ENCODE assay signal across 22 cellular contexts in the genomic region with DNA sequence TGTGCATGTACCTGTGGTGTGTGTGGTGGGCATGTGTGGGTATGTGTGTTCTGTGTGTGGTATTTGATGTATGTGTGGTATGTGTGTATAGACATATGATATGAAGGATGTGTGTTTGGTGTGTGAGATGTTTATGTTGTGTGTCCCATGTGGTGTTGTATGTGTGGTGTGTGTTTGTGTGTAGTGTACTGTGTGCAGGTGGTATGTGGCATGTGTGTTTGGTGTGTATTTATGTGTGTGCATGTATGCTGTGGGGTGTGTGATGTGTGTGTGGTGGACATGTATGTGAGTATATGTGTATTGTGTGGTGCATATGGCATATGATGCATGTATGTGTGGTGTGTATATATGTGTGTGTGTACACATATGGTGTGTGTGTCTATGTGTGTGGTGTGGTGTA.
DNase-seq lines count a peak whose midpoint lies in the region; ATAC-seq, FAIRE-seq and TF ChIP-seq lines count a peak whose summit lies in the region.
"Had no signal": no experiment of that assay in that cellular context is flagged by ENCODE, and none has a peak within 500 bp of the region (broad histone marks: within the 10 kb centered on the region; RNA-seq: fewer than 3 reads in every experiment).

No MANE protein-coding gene starts in this region.

- CTCF ChIA-PET in HepG2 (lab: Yijun Ruan, JAX; ENCODE audit: low intra/inter-chr PET ratio, low total read pairs) = no interaction called here

- ATAC-seq in HepG2 (no peak), right lobe of liver (no peak), HG03378 (IDR thresholded peaks at IDR 0.05; ENCODE audit: unreplicated experiment) (no peak)
- ATAC-seq: CD8-positive, alpha-beta T cell; GM12878 had no signal

- H3K27me3 ChIP-seq in HepG2 (ENCODE audit: control insufficient read depth in 1 of 2, insufficient read depth in 2 of 2, low read length in 2 of 2) (no peaks in the 10 kb centered on the region), right lobe of liver (no peaks in the 10 kb centered on the region), esophagus muscularis mucosa (no peaks in the 10 kb centered on the region), neuronal stem cell (ENCODE audit: control insufficient read depth in 3 of 3, insufficient read depth in 3 of 3, low read depth in 1 of 3, low read length in 3 of 3) (peaks cover 0 to 6% (median 0%) of the 10 kb centered on the region in 3 experiments)
- H3K27me3 ChIP-seq: BLaER1 treated with 17β-estradiol and CSF1 and Interleukin-3, amounts not matched to agents 10 nM and 100 nM had no signal

- no peak overlapping the region for H3K4me3 ChIP-seq in HepG2 (replicated peaks in 1 of 3; ENCODE audit: insufficient read depth in 1 of 3, low read depth in 2 of 3, low read length in 3 of 3)
- H3K4me3 ChIP-seq in right lobe of liver = no peak overlapping the region
- H3K4me3 ChIP-seq in esophagus muscularis mucosa = no peak overlapping the region
- no peak overlapping the region for H3K4me3 ChIP-seq in neuronal stem cell (ENCODE audit: low read length in 2 of 2)
- H3K4me3 ChIP-seq: A549; BLaER1 treated with 17β-estradiol and CSF1 and Interleukin-3, amounts not matched to agents 10 nM and 100 nM; GM12878 had no signal

- H3K9me3 ChIP-seq in HepG2 (ENCODE audit: low read length) (peaks cover 13% of the 10 kb centered on the region), right lobe of liver (no peaks in the 10 kb centered on the region), esophagus muscularis mucosa (no peaks in the 10 kb centered on the region), neuronal stem cell (replicated peaks in 1 of 2; ENCODE audit: control insufficient read depth in 2 of 2, insufficient read depth in 1 of 2, low read depth in 1 of 2, low read length in 2 of 2) (peaks cover 0 to 8% of the 10 kb centered on the region in 2 donors)
- H3K9me3 ChIP-seq: BLaER1 treated with 17β-estradiol and CSF1 and Interleukin-3, amounts not matched to agents 10 nM and 100 nM; Caco-2 had no signal

- no peaks in the 10 kb centered on the region for H3K79me2 ChIP-seq in HepG2 (ENCODE audit: insufficient read depth, low read length)

- H3K27ac ChIP-seq in HepG2 (ENCODE audit: extremely low read length, insufficient read depth, low read length) = no peak overlapping the region
- H3K27ac ChIP-seq in right lobe of liver = no peak overlapping the region
- no peak overlapping the region for H3K27ac ChIP-seq in esophagus muscularis mucosa (replicated peaks in 1 of 4)
- H3K27ac ChIP-seq in neuronal stem cell (replicated peaks; ENCODE audit: low read length) = no peak overlapping the region
- H3K27ac ChIP-seq: 22Rv1; A549; BLaER1 treated with 17β-estradiol and CSF1 and Interleukin-3, amounts not matched to agents 10 nM and 100 nM; C4-2B had no signal

- H3K4ac ChIP-seq in neuronal stem cell (ENCODE audit: low read length) = peak overlapping the region; percentile 10

- peak overlapping the region; percentile 61 for H4K91ac ChIP-seq in neuronal stem cell (ENCODE audit: low read depth, low read length, poor library complexity)

- POLR2A ChIA-PET in HepG2 (lab: Yijun Ruan, JAX) = no interaction called here

- in situ Hi-C loops in HepG2 (cut with HindIII; ENCODE audit: extremely low pct_ligation_motif_present, low pct_unique_long_range_greater_than_20kb) = no loop called here

- H3K23ac ChIP-seq in neuronal stem cell (ENCODE audit: low read depth, low read length, poor library complexity) = no peak overlapping the region

- intact Hi-C loops in HepG2 (cut with micrococcal nuclease; ENCODE audit: unreplicated experiment) = no loop called here
- intact Hi-C loops in right lobe of liver (cut with DNase I) = no loop called here
- intact Hi-C loops in esophagus muscularis mucosa (cut with DNase I) = no loop called here

- no peaks in the 10 kb centered on the region for H3K4me1 ChIP-seq in HepG2 (ENCODE audit: insufficient read depth, low read length)
- H3K4me1 ChIP-seq in right lobe of liver = no peaks in the 10 kb centered on the region
- no peaks in the 10 kb centered on the region for H3K4me1 ChIP-seq in esophagus muscularis mucosa
- H3K4me1 ChIP-seq in neuronal stem cell (ENCODE audit: control insufficient read depth in 2 of 2, insufficient read depth in 1 of 2, low read depth in 1 of 2, low read length in 2 of 2) = no peaks in the 10 kb centered on the region
- H3K4me1 ChIP-seq: A549; BLaER1 treated with 17β-estradiol and CSF1 and Interleukin-3, amounts not matched to agents 10 nM and 100 nM; Caco-2 had no signal

- H3K9ac ChIP-seq in HepG2 (ENCODE audit: insufficient read depth, low read depth, low read length) (no peak overlapping the region), neuronal stem cell (ENCODE audit: low read depth, low read length, poor library complexity) (peak overlapping the region; percentile 7)
- H3K9ac ChIP-seq: BLaER1 treated with 17β-estradiol and CSF1 and Interleukin-3, amounts not matched to agents 10 nM and 100 nM had no signal

- H2BK12ac ChIP-seq in neuronal stem cell (ENCODE audit: low read length) = no peak overlapping the region

- no peak for TF ChIP-seq EP300 in HepG2 (IDR thresholded peaks at IDR 0.05; ENCODE audit: low read depth in 2 of 2, low read length in 2 of 2)
- TF ChIP-seq EP300 in HepG2 (CRISPR knock-in tag; IDR thresholded peaks at IDR 0.05; ENCODE audit: borderline replicate concordance) = no peak
- TF ChIP-seq EP300 in esophagus muscularis mucosa (IDR thresholded peaks at IDR 0.05) = no peak

- H2BK15ac ChIP-seq in neuronal stem cell (ENCODE audit: low read length) = no peak overlapping the region

- no TSS peak for BruUV-seq in HepG2 (replicated peaks; lab: Mats Ljungman, UMichigan)

- DNase-seq in HepG2 (ENCODE audit: low spot score) (no peak), right lobe of liver (no peak), esophagus muscularis mucosa (ENCODE audit: extremely low spot score) (peak; percentile 55), neuronal stem cell (ENCODE audit: low spot score) (no peak), NCI-H2029 treated with DMSO at 0.1 percent for 48 hours (lab: John Stamatoyannopoulos, UW) (no peak), medulla oblongata (ENCODE audit: extremely low spot score) (no peak)
- DNase-seq: AML-193; Caco-2; Calu3; CD4-positive, alpha-beta T cell; CD8-positive, alpha-beta T cell; DMS79 treated with DMSO at 0.1 percent for 48 hours; GDM1 had no signal

- no peak for TF ChIP-seq CTCF in HepG2 (CRISPR knock-in tag; IDR thresholded peaks at IDR 0.05)
- no peak for TF ChIP-seq CTCF in right lobe of liver (IDR thresholded peaks at IDR 0.05)
- no peak for TF ChIP-seq CTCF in esophagus muscularis mucosa (IDR thresholded peaks at IDR 0.05)

- no peak for TF ChIP-seq RAD21 in HepG2 (CRISPR knock-in tag; IDR thresholded peaks at IDR 0.05)

- no peak overlapping the region for H3K18ac ChIP-seq in neuronal stem cell (ENCODE audit: low read length)

- no peak overlapping the region for H2BK120ac ChIP-seq in neuronal stem cell (ENCODE audit: low read depth, low read length)

- peak overlapping the region; percentile 53 for H4K8ac ChIP-seq in neuronal stem cell (ENCODE audit: low read depth, low read length)

- H2BK5ac ChIP-seq in neuronal stem cell (ENCODE audit: low read length) = no peak overlapping the region

- H2AFZ ChIP-seq in HepG2 (ENCODE audit: low read length) (no peak overlapping the region), neuronal stem cell (ENCODE audit: low read length) (no peak overlapping the region)

- H3K14ac ChIP-seq in neuronal stem cell (ENCODE audit: low read length) = no peak overlapping the region

- FAIRE-seq in HepG2 (lab: Jason Lieb, UNC) = no peak
- FAIRE-seq: A549, D721Med, GM12878, GM12892, GM18507 had no signal

- peaks cover 4% of the 10 kb centered on the region for H3K79me1 ChIP-seq in neuronal stem cell (ENCODE audit: low read depth, low read length)

- H4K20me1 ChIP-seq in HepG2 (ENCODE audit: insufficient read depth, low read length) = no peaks in the 10 kb centered on the region
- H4K20me1 ChIP-seq: BLaER1 treated with 17β-estradiol and CSF1 and Interleukin-3, amounts not matched to agents 10 nM and 100 nM had no signal

- no peaks in the 10 kb centered on the region for H3K36me3 ChIP-seq in HepG2 (replicated peaks in 1 of 2; ENCODE audit: control insufficient read depth in 1 of 2, insufficient read depth in 2 of 2, low read length in 2 of 2)
- no peaks in the 10 kb centered on the region for H3K36me3 ChIP-seq in right lobe of liver
- H3K36me3 ChIP-seq in esophagus muscularis mucosa = no peaks in the 10 kb centered on the region
- H3K36me3 ChIP-seq in neuronal stem cell (replicated peaks in 1 of 2; ENCODE audit: control insufficient read depth in 2 of 2, insufficient read depth in 2 of 2, low read length in 2 of 2) = no peaks in the 10 kb centered on the region
- H3K36me3 ChIP-seq: BLaER1 treated with 17β-estradiol and CSF1 and Interleukin-3, amounts not matched to agents 10 nM and 100 nM had no signal

- H3K4me2 ChIP-seq in HepG2 (ENCODE audit: low read depth, low read length) (no peak overlapping the region), neuronal stem cell (ENCODE audit: insufficient read depth, low read length, poor library complexity, severe bottlenecking) (no peak overlapping the region)
- H3K4me2 ChIP-seq: A549; BLaER1 treated with 17β-estradiol and CSF1 and Interleukin-3, amounts not matched to agents 10 nM and 100 nM had no signal

- TF ChIP-seq POLR2A in HepG2 (IDR thresholded peaks at IDR 0.05; ENCODE audit: insufficient read depth in 1 of 2, low read depth in 2 of 2, low read length in 2 of 2) (no peak), right lobe of liver (IDR thresholded peaks at IDR 0.05) (no peak), esophagus muscularis mucosa (IDR thresholded peaks at IDR 0.05; ENCODE audit: low read depth) (no peak)

- H2AK5ac ChIP-seq in neuronal stem cell (ENCODE audit: low read depth, low read length) = no peak overlapping the region

TF ChIP-seq in HepG2, 621 proteins besides CTCF, POLR2A, EP300 and RAD21 (continues in another document):
- peak; percentile 24; the same call in 1 of the 2 replicates for TF ChIP-seq RAD51 (IDR thresholded peaks at IDR 0.05; ENCODE audit: borderline replicate concordance)
- TF ChIP-seq, protein P1, sequence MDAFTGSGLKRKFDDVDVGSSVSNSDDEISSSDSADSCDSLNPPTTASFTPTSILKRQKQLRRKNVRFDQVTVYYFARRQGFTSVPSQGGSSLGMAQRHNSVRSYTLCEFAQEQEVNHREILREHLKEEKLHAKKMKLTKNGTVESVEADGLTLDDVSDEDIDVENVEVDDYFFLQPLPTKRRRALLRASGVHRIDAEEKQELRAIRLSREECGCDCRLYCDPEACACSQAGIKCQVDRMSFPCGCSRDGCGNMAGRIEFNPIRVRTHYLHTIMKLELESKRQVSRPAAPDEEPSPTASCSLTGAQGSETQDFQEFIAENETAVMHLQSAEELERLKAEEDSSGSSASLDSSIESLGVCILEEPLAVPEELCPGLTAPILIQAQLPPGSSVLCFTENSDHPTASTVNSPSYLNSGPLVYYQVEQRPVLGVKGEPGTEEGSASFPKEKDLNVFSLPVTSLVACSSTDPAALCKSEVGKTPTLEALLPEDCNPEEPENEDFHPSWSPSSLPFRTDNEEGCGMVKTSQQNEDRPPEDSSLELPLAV (CRISPR knock-in tag; conservative IDR thresholded peaks at IDR 0.05; ENCODE audit: low read depth) = 0 out of 2 replicates have a peak, but pooled peaks have one; percentile 34
- no peak for TF ChIP-seq FOXA3 (CRISPR knock-in tag; IDR thresholded peaks at IDR 0.05)
- no peak for TF ChIP-seq SCMH1 (CRISPR knock-in tag; IDR thresholded peaks at IDR 0.05; ENCODE audit: borderline replicate concordance)
- TF ChIP-seq ZNF510 (CRISPR knock-in tag; IDR thresholded peaks at IDR 0.05; ENCODE audit: low read depth) = no peak
